Comparison of ENCODE assay signal across 1 cellular context in genomic region chr5:27217160-27217956, GRCh38.
TF ChIP-seq lines count a peak whose summit lies in the region.

No MANE protein-coding gene starts in this region.

TF ChIP-seq in K562, 482 proteins besides CTCF, POLR2A, EP300 and RAD21 (continued from another document):
- TF ChIP-seq ZMIZ1 (IDR thresholded peaks at IDR 0.05; ENCODE audit: low read depth in 2 of 2, low read length in 2 of 2), result peak in 1 of 2 experiments; percentile 54; a peak in 1 of 4 replicates
- no peak for TF ChIP-seq RB1 (IDR thresholded peaks at IDR 0.05; ENCODE audit: low read depth)
- peak; percentile 86 for TF ChIP-seq POLR2G (IDR thresholded peaks at IDR 0.05; ENCODE audit: low read depth, low read length)
- TF ChIP-seq TAF1 (IDR thresholded peaks at IDR 0.05; ENCODE audit: control insufficient read depth, extremely low read depth, insufficient read depth, low read length, severe bottlenecking), result peak; percentile 97
- TF ChIP-seq MYC (IDR thresholded peaks at IDR 0.05; ENCODE audit: low read depth, low read length), result peak; percentile 22; the same call in 1 of the 2 replicates
- no peak for TF ChIP-seq MYC (CRISPR knock-in tag; IDR thresholded peaks at IDR 0.05; ENCODE audit: borderline replicate concordance, low read depth)
- TF ChIP-seq RBBP5 (IDR thresholded peaks at IDR 0.05; ENCODE audit: borderline replicate concordance, insufficient read depth, low read length, poor library complexity, severe bottlenecking), result peak; percentile 38
- TF ChIP-seq ZNF436 (CRISPR knock-in tag; IDR thresholded peaks at IDR 0.05), result 0 out of 2 replicates have a peak, but pooled peaks have one; percentile 22
- TF ChIP-seq SP1 (CRISPR knock-in tag; IDR thresholded peaks at IDR 0.05), result peak; percentile 68; the same call in 1 of the 2 replicates
- TF ChIP-seq GTF2B (IDR thresholded peaks at IDR 0.05; ENCODE audit: extremely low read depth, insufficient read length), result peak; percentile 75
- no peak for TF ChIP-seq JUN (IDR thresholded peaks at IDR 0.05; ENCODE audit: borderline replicate concordance, low read depth, low read length)
- TF ChIP-seq JUN (CRISPR knock-in tag; IDR thresholded peaks at IDR 0.05; ENCODE audit: borderline replicate concordance), result no peak
- no peak for TF ChIP-seq EHMT2 (IDR thresholded peaks at IDR 0.05)
- TF ChIP-seq KDM5B (IDR thresholded peaks at IDR 0.05; ENCODE audit: insufficient replicate concordance, low read depth, low read length), result peak; percentile 88
- TF ChIP-seq KLF1 (tag; IDR thresholded peaks at IDR 0.05), result peak; percentile 75
- TF ChIP-seq ZNF263 (CRISPR knock-in tag; IDR thresholded peaks at IDR 0.05; ENCODE audit: borderline replicate concordance), result peak; percentile 57; the same call in 1 of the 2 replicates
- peak; percentile 94 for TF ChIP-seq SUPT5H (IDR thresholded peaks at IDR 0.05)
- 0 out of 2 replicates have a peak, but pooled peaks have one; percentile 84 for TF ChIP-seq GTF2F1 (IDR thresholded peaks at IDR 0.05; ENCODE audit: low read depth, low read length)
- TF ChIP-seq TFAP4 (CRISPR knock-in tag; IDR thresholded peaks at IDR 0.05; ENCODE audit: borderline replicate concordance), result peak; percentile 49; the same call in 1 of the 2 replicates
- peak in 1 of 2 experiments; percentile 67; a peak in 2 of 4 replicates for TF ChIP-seq NONO (IDR thresholded peaks at IDR 0.05; ENCODE audit: low read depth in 2 of 2, low read length in 1 of 2)
- TF ChIP-seq ZNF830 (CRISPR knock-in tag; IDR thresholded peaks at IDR 0.05), result no peak
- TF ChIP-seq PHF8 (IDR thresholded peaks at IDR 0.05; ENCODE audit: borderline replicate concordance, low read length), result peak; percentile 52; the same call in 1 of the 2 replicates
- peak in 2 of 3 experiments; percentile 13 to 50 for TF ChIP-seq YY1 (IDR thresholded peaks at IDR 0.05; ENCODE audit: borderline replicate concordance in 1 of 3, control insufficient read depth in 1 of 3, extremely low read depth in 1 of 3, insufficient read depth in 3 of 3, insufficient read length in 1 of 3, insufficient replicate concordance in 2 of 3, low read depth in 1 of 3, low read length in 2 of 3)
- TF ChIP-seq ZNF77 (CRISPR knock-in tag; IDR thresholded peaks at IDR 0.05), result no peak
- peak; percentile 25; the same call in 1 of the 2 replicates for TF ChIP-seq ZFX (CRISPR knock-in tag; IDR thresholded peaks at IDR 0.05)
- TF ChIP-seq, protein P1, sequence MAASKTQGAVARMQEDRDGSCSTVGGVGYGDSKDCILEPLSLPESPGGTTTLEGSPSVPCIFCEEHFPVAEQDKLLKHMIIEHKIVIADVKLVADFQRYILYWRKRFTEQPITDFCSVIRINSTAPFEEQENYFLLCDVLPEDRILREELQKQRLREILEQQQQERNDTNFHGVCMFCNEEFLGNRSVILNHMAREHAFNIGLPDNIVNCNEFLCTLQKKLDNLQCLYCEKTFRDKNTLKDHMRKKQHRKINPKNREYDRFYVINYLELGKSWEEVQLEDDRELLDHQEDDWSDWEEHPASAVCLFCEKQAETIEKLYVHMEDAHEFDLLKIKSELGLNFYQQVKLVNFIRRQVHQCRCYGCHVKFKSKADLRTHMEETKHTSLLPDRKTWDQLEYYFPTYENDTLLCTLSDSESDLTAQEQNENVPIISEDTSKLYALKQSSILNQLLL (CRISPR knock-in tag; IDR thresholded peaks at IDR 0.05; ENCODE audit: borderline replicate concordance), result no peak
- no peak for TF ChIP-seq NCOA4 (IDR thresholded peaks at IDR 0.05; ENCODE audit: partially characterized antibody)
- TF ChIP-seq CXXC5 (CRISPR knock-in tag; IDR thresholded peaks at IDR 0.05), result no peak
- TF ChIP-seq ZSCAN32 (CRISPR knock-in tag; IDR thresholded peaks at IDR 0.05), result no peak
- no peak for TF ChIP-seq GABPA (tag; conservative IDR thresholded peaks at IDR 0.05; ENCODE audit: low read depth)
- 0 out of 2 replicates have a peak, but pooled peaks have one; percentile 26 for TF ChIP-seq SMAD4 (CRISPR knock-in tag; conservative IDR thresholded peaks at IDR 0.05)
